Comparison of ENCODE assay signal across 8 cellular contexts in genomic region chr18:23515911-23516546, GRCh38. TPM values are rescaled to one million over a fixed set of nuclear protein-coding genes. Genes with fewer than 3 reads are reported as not detected.
DNase-seq lines count a peak whose midpoint lies in the region; ATAC-seq and TF ChIP-seq lines count a peak whose summit lies in the region.

No MANE protein-coding gene starts in this region.

- H3K79me2 ChIP-seq in DOHH2 (ENCODE audit: control insufficient read depth, low read length): no peaks in the 10 kb centered on the region
- no peaks in the 10 kb centered on the region for H3K79me2 ChIP-seq in Loucy (ENCODE audit: insufficient read depth, low read length)

- H3K4me3 Mint-ChIP-seq in osteocyte (ENCODE audit: unreplicated experiment): no peak overlapping the region

- no peak overlapping the region for H2AFZ ChIP-seq in Loucy (ENCODE audit: low read length)

- peaks cover 9% of the 10 kb centered on the region for H3F3A ChIP-seq in DOHH2 (ENCODE audit: control insufficient read depth, insufficient read depth)
- H3F3A ChIP-seq in Loucy (ENCODE audit: low read depth): no peaks in the 10 kb centered on the region

- TF ChIP-seq CTCF in DOHH2 (IDR thresholded peaks at IDR 0.05; ENCODE audit: low read depth, low read length, poor library complexity, severe bottlenecking): peak; percentile 93
- TF ChIP-seq CTCF in Loucy (conservative IDR thresholded peaks at IDR 0.05; ENCODE audit: low read length): peak; percentile 96
- peak; percentile 89 for TF ChIP-seq CTCF in osteocyte (IDR thresholded peaks at IDR 0.05)
- TF ChIP-seq CTCF in tibial nerve (IDR thresholded peaks at IDR 0.05): peak; percentile 71 to 85 (median 75)

- H3K27ac ChIP-seq in DOHH2 (ENCODE audit: low read depth, low read length): no peak overlapping the region
- peak overlapping the region in 1 of 4 donors; percentile 45 for H3K27ac ChIP-seq in tibial nerve

- peaks cover 5% of the 10 kb centered on the region for H3K4me1 Mint-ChIP-seq in osteocyte (ENCODE audit: unreplicated experiment)

- no peak overlapping the region for H3K4me2 ChIP-seq in DOHH2 (ENCODE audit: low read length)
- no peak overlapping the region for H3K4me2 ChIP-seq in Loucy (ENCODE audit: low read depth, low read length, poor library complexity, severe bottlenecking)

- TF ChIP-seq POLR2A in tibial nerve (IDR thresholded peaks at IDR 0.05): no peak

- peaks cover 14% of the 10 kb centered on the region for H3K4me1 ChIP-seq in DOHH2 (ENCODE audit: control insufficient read depth, low read length)
- no peaks in the 10 kb centered on the region for H3K4me1 ChIP-seq in Loucy (ENCODE audit: insufficient read depth, low read length, poor library complexity, severe bottlenecking)
- H3K4me1 ChIP-seq in tibial nerve: peaks cover 0 to 15% (median 0%) of the 10 kb centered on the region in 4 donors

- no peaks in the 10 kb centered on the region for H3K9me3 Mint-ChIP-seq in osteocyte (ENCODE audit: unreplicated experiment)

- H3K27me3 ChIP-seq in DOHH2 (ENCODE audit: control insufficient read depth, low read length) (no peaks in the 10 kb centered on the region), Loucy (ENCODE audit: insufficient read depth, low read length, poor library complexity, severe bottlenecking) (no peaks in the 10 kb centered on the region), tibial nerve (no peaks in the 10 kb centered on the region)

- H3K9me2 ChIP-seq in DOHH2 (replicated peaks; ENCODE audit: control insufficient read depth, low read length) (no peaks in the 10 kb centered on the region), Loucy (replicated peaks; ENCODE audit: low read depth, low read length) (no peaks in the 10 kb centered on the region)

- peak; percentile 54 for DNase-seq in SHP77 treated with DMSO at 0.1 percent for 48 hours (lab: John Stamatoyannopoulos, UW)
- DNase-seq in activated effector memory CD4-positive, alpha-beta T cell treated with anti-CD3 and anti-CD28 coated beads, Interleukin-2, amount 50 U/mL, for 16 hours: peak; percentile 89
- DNase-seq in foreskin melanocyte: peak; percentile 49
- DNase-seq in osteocyte (ENCODE audit: extremely low spot score, unreplicated experiment): peak; percentile 88
- peak; percentile 41 to 71 for DNase-seq in tibial nerve (ENCODE audit: low spot score in 2 of 2)

- H3K9me3 ChIP-seq in DOHH2 (ENCODE audit: control insufficient read depth, insufficient read depth, low read length) (no peaks in the 10 kb centered on the region), Loucy (ENCODE audit: insufficient read depth, low read depth, low read length) (no peaks in the 10 kb centered on the region), tibial nerve (no peaks in the 10 kb centered on the region)

- no peaks in the 10 kb centered on the region for H4K20me1 ChIP-seq in DOHH2 (ENCODE audit: control insufficient read depth, insufficient read depth, low read depth, low read length)
- H4K20me1 ChIP-seq in Loucy (ENCODE audit: insufficient read depth, low read length, poor library complexity, severe bottlenecking): no peaks in the 10 kb centered on the region

- peaks cover 72% of the 10 kb centered on the region for H3K36me3 ChIP-seq in DOHH2 (ENCODE audit: control insufficient read depth, low read length)
- H3K36me3 ChIP-seq in Loucy (ENCODE audit: insufficient read depth, low read length): peaks cover 64% of the 10 kb centered on the region; the same call in 1 of the 2 replicates
- H3K36me3 ChIP-seq in tibial nerve: peaks cover 0 to 82% (median 18%) of the 10 kb centered on the region in 3 donors

- no peaks in the 10 kb centered on the region for H3K27me3 Mint-ChIP-seq in osteocyte (ENCODE audit: unreplicated experiment)

- WGBS in tibial nerve, 2 donors: 44 to 45% methylated on average over 17 of the region's 17 CpGs

- no peak overlapping the region for H3K9ac ChIP-seq in Loucy (ENCODE audit: low read depth, low read length, poor library complexity, severe bottlenecking)

- ATAC-seq in GM21786 (IDR thresholded peaks at IDR 0.05; ENCODE audit: unreplicated experiment): peak; percentile 85

- no peak for TF ChIP-seq EP300 in tibial nerve (IDR thresholded peaks at IDR 0.05)

- H3K4me3 ChIP-seq in DOHH2 (ENCODE audit: low read length) (no peak overlapping the region), Loucy (ENCODE audit: low read length, poor library complexity, severe bottlenecking) (no peak overlapping the region), tibial nerve (no peak overlapping the region)

- no peak overlapping the region for H3K27ac Mint-ChIP-seq in osteocyte (ENCODE audit: unreplicated experiment)

- H3K36me3 Mint-ChIP-seq in osteocyte (ENCODE audit: unreplicated experiment): peaks cover 36% of the 10 kb centered on the region

RNA-seq across cellular contexts. Expression of gene RMC1, which starts 12.7 kb away (rescaled TPM):
- total RNA-seq in osteocyte (24.9 and 25.5 TPM in 2 replicates), tibial nerve (10 to 100 TPM; 17.3 to 32.4 (median 18.3) TPM)
